Comparison of ENCODE assay signal across 8 cellular contexts in the genomic region with DNA sequence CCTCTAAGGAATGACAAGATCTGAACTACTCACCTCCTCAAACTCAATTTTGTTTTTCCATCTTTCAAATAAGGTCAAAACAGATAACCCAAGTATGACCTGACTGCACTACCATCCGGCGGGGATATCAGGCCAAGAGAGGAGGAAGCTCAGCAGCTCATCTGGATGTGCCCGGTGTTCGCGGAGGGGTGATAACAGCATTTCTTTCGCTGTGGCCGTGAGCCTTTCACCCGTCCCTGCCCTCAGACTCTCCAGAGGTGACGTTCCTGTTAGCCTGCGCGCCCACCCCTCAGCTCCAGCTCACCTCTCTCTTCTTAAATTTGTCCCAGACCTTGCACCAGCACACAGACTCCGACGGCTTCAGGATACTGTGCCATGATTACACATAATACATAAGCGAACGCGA. TPM values are rescaled to one million over a fixed set of nuclear protein-coding genes. Genes with fewer than 3 reads are reported as not detected.
A peak's percentile ranks its signal among the peaks of the same experiment; 100 is the strongest.
DNase-seq lines count a peak whose midpoint lies in the region; ATAC-seq and TF ChIP-seq lines count a peak whose summit lies in the region.

No MANE protein-coding gene starts in this region.

- peaks cover 27% of the 10 kb centered on the region for H3K36me3 ChIP-seq in Karpas-422 (ENCODE audit: insufficient read depth, low read length)

- peaks cover 23% of the 10 kb centered on the region for H3K4me1 Mint-ChIP-seq in activated CD8-positive, alpha-beta T cell treated with anti-CD3 and anti-CD28 coated beads for 36 hours (ENCODE audit: low read depth)
- H3K4me1 Mint-ChIP-seq in osteocyte (ENCODE audit: unreplicated experiment), result peaks cover 11% of the 10 kb centered on the region

- peak; percentile 9 for ATAC-seq in GM21786 (IDR thresholded peaks at IDR 0.05; ENCODE audit: unreplicated experiment)
- ATAC-seq in activated CD8-positive, alpha-beta T cell treated with anti-CD3 and anti-CD28 coated beads for 36 hours, result peak; percentile 10

- TF ChIP-seq CTCF in GM10266 (IDR thresholded peaks at IDR 0.05; ENCODE audit: control insufficient read depth, insufficient read depth, low read depth, missing control alignments) (no peak), osteocyte (IDR thresholded peaks at IDR 0.05) (no peak)
- TF ChIP-seq CTCF in activated CD8-positive, alpha-beta T cell treated with anti-CD3 and anti-CD28 coated beads for 36 hours (IDR thresholded peaks at IDR 0.05), result no peak

- H3K9me2 ChIP-seq in Karpas-422 (replicated peaks; ENCODE audit: insufficient read depth, low read length), result no peaks in the 10 kb centered on the region

- H3K27me3 ChIP-seq in Karpas-422 (ENCODE audit: low read length), result no peaks in the 10 kb centered on the region

- CTCF ChIA-PET in activated CD8-positive, alpha-beta T cell treated with anti-CD3 and anti-CD28 coated beads for 36 hours (lab: Charles Lee), result no interaction called here

- H4K20me1 ChIP-seq in Karpas-422 (ENCODE audit: insufficient read depth, low read depth, low read length), result no peaks in the 10 kb centered on the region

- H3K4me3 ChIP-seq in Karpas-422 (ENCODE audit: low read length), result peak overlapping the region; percentile 90

- no peak overlapping the region for H3K27ac ChIP-seq in Karpas-422 (ENCODE audit: low read length)

- intact Hi-C loops in activated CD8-positive, alpha-beta T cell treated with anti-CD3 and anti-CD28 coated beads for 36 hours (cut with micrococcal nuclease), result no loop called here

- H3K9me3 ChIP-seq in Karpas-422 (ENCODE audit: low read length), result no peaks in the 10 kb centered on the region

- H3K9me3 Mint-ChIP-seq in activated CD8-positive, alpha-beta T cell treated with anti-CD3 and anti-CD28 coated beads for 36 hours, result no peaks in the 10 kb centered on the region
- peaks cover 29% of the 10 kb centered on the region for H3K9me3 Mint-ChIP-seq in osteocyte (ENCODE audit: unreplicated experiment)

- H3K36me3 Mint-ChIP-seq in activated CD8-positive, alpha-beta T cell treated with anti-CD3 and anti-CD28 coated beads for 36 hours (ENCODE audit: low read depth), result peaks cover 13% of the 10 kb centered on the region
- peaks cover 2% of the 10 kb centered on the region for H3K36me3 Mint-ChIP-seq in osteocyte (ENCODE audit: unreplicated experiment)

- H3K4me2 ChIP-seq in Karpas-422 (ENCODE audit: low read depth, low read length, poor library complexity, severe bottlenecking), result peak overlapping the region; percentile 90

- H3K27me3 Mint-ChIP-seq in activated CD8-positive, alpha-beta T cell treated with anti-CD3 and anti-CD28 coated beads for 36 hours, result no peaks in the 10 kb centered on the region
- no peaks in the 10 kb centered on the region for H3K27me3 Mint-ChIP-seq in osteocyte (ENCODE audit: unreplicated experiment)

- peak overlapping the region; percentile 95 for H3K4me3 Mint-ChIP-seq in activated CD8-positive, alpha-beta T cell treated with anti-CD3 and anti-CD28 coated beads for 36 hours
- H3K4me3 Mint-ChIP-seq in osteocyte (ENCODE audit: unreplicated experiment), result peak overlapping the region; percentile 78

- peak overlapping the region; percentile 93 for H3K27ac Mint-ChIP-seq in activated CD8-positive, alpha-beta T cell treated with anti-CD3 and anti-CD28 coated beads for 36 hours
- H3K27ac Mint-ChIP-seq in osteocyte (ENCODE audit: unreplicated experiment), result peak overlapping the region; percentile 82

- H3K79me2 ChIP-seq in Karpas-422 (ENCODE audit: low read length), result peaks cover 46% of the 10 kb centered on the region

- DNase-seq in GM10266 (ENCODE audit: extremely low spot score) (peak; percentile 34), Karpas-422 (peak; percentile 70), fibroblast of peridontal ligament (ENCODE audit: extremely low read depth) (peak; percentile 23), osteocyte (ENCODE audit: extremely low spot score, unreplicated experiment) (no peak), ureter (ENCODE audit: low spot score) (no peak), middle frontal gyrus (ENCODE audit: extremely low spot score, low spot score) (no peak)
- DNase-seq in activated CD8-positive, alpha-beta T cell treated with anti-CD3 and anti-CD28 coated beads for 36 hours, result peak; percentile 44

- POLR2A ChIA-PET in activated CD8-positive, alpha-beta T cell treated with anti-CD3 and anti-CD28 coated beads for 36 hours (lab: Charles Lee), result no interaction called here

- peak overlapping the region; percentile 98 for H3K9ac ChIP-seq in Karpas-422 (ENCODE audit: low read length)

- H2AFZ ChIP-seq in Karpas-422 (ENCODE audit: low read length), result peak overlapping the region; percentile 93

- peaks cover 22% of the 10 kb centered on the region for H3K4me1 ChIP-seq in Karpas-422 (ENCODE audit: low read length)

RNA-seq across cellular contexts. Expression of a gene that starts 0.5 kb away (rescaled TPM):
- 17.7 and 27.6 TPM in 2 replicates for total RNA-seq in Karpas-422 (2014; rRNA removed; shearing (Covaris generic); ENCODE audit: low replicate concordance)
- total RNA-seq in activated CD8-positive, alpha-beta T cell treated with anti-CD3 and anti-CD28 coated beads for 36 hours, result 1 to 10 TPM; 8.3 to 8.5 TPM
- total RNA-seq in osteocyte (3.9 and 5.4 TPM in 2 replicates), ureter (17.6 TPM)

Comparison
In these comparisons a context has a peak if more than half of its experiments do, and no peak if none do; other contexts are left out.
1. DNase-seq: peak in GM10266 (single experiment), Karpas-422 (single experiment), activated CD8-positive, alpha-beta T cell treated with anti-CD3 and anti-CD28 coated beads for 36 hours (single experiment) and fibroblast of peridontal ligament (single experiment); none in osteocyte (single experiment), ureter (single experiment) and middle frontal gyrus (single experiment).